35 cellular contexts compared by ENCODE assay signal in genomic region chr20:42364446-42364845, GRCh38.
"Had no signal": no experiment of that assay in that cellular context is flagged by ENCODE, and none has a peak within 500 bp of the region (broad histone marks: within the 10 kb centered on the region; RNA-seq: fewer than 3 reads in every experiment).

No MANE protein-coding gene starts in this region.

- H3K9me3 Mint-ChIP-seq: activated naive CD4-positive, alpha-beta T cell treated with anti-CD3 and anti-CD28 coated beads for 36 hours; activated naive CD8-positive, alpha-beta T cell treated with anti-CD3 and anti-CD28 coated beads for 36 hours; activated naive CD8-positive, alpha-beta T cell treated with anti-CD3 and anti-CD28 coated beads, Interleukin-2, amount 10 ng/mL, durations not matched to agents 7 days and 5 days; activated naive CD8-positive, alpha-beta T cell treated with anti-CD3 and anti-CD28 coated beads, Interleukin-2, amount 50 U/mL, for 24 hours; activated T-cell treated with anti-CD3 and anti-CD28 coated beads, Interleukin-2, amount 50 U/mL, for 4 hours had no signal

- ATAC-seq: activated naive CD4-positive, alpha-beta T cell treated with anti-CD3 and anti-CD28 coated beads, Interleukin-2, amount 50 U/mL, for 72 hours; activated naive CD8-positive, alpha-beta T cell treated with anti-CD3 and anti-CD28 coated beads, Interleukin-2, amount 50 U/mL, for 24 hours; activated T-cell treated with anti-CD3 and anti-CD28 coated beads, Interleukin-2, amount 50 U/mL, for 4 hours; activated T-cell treated with anti-CD3 and anti-CD28 coated beads, Interleukin-2, amount 50 U/mL, for 72 hours; activated T-helper 17 cell treated with anti-CD3 and anti-CD28 coated beads, Interleukin-2, amount 50 U/mL, for 72 hours; body of pancreas had no signal

- H3K4me3 Mint-ChIP-seq: activated naive CD4-positive, alpha-beta T cell treated with anti-CD3 and anti-CD28 coated beads for 36 hours; activated naive CD4-positive, alpha-beta T cell treated with anti-CD3 and anti-CD28 coated beads, Interleukin-2, amount 10 ng/mL, durations not matched to agents 7 days and 5 days; activated naive CD4-positive, alpha-beta T cell treated with anti-CD3 and anti-CD28 coated beads, Interleukin-2, amount 50 U/mL, for 24 hours; activated naive CD8-positive, alpha-beta T cell; activated naive CD8-positive, alpha-beta T cell treated with anti-CD3 and anti-CD28 coated beads for 36 hours; activated naive CD8-positive, alpha-beta T cell treated with anti-CD3 and anti-CD28 coated beads, Interleukin-2, amount 10 ng/mL, durations not matched to agents 7 days and 5 days; activated naive CD8-positive, alpha-beta T cell treated with anti-CD3 and anti-CD28 coated beads, Interleukin-2, amount 50 U/mL, for 24 hours; activated T-cell treated with anti-CD3 and anti-CD28 coated beads, Interleukin-2, amount 50 U/mL, for 24 hours; activated T-cell treated with anti-CD3 and anti-CD28 coated beads, Interleukin-2, amount 50 U/mL, for 4 hours; activated T-cell treated with anti-CD3 and anti-CD28 coated beads, Interleukin-2, amount 50 U/mL, for 72 hours; activated T-helper 1 cell treated with anti-CD3 and anti-CD28 coated beads, Interleukin-12 subunit alpha, Interleukin-12 subunit beta, Interleukin-2, Interleukin-4 antibody, amounts not matched to agents 30 ng/mL and 10 ng/mL and 1 ng/mL, durations not matched to agents 14 hours and 24 hours and 36 hours; activated T-helper 17 cell treated with anti-CD3 and anti-CD28 coated beads, Interleukin-2, amount 50 U/mL, for 72 hours; brain; central memory CD8-positive, alpha-beta T cell had no signal

- DNase-seq: activated effector memory CD4-positive, alpha-beta T cell treated with anti-CD3 and anti-CD28 coated beads, Interleukin-2, amount 50 U/mL, for 16 hours; activated effector memory CD4-positive, alpha-beta T cell treated with Interleukin-2 at 50 U/mL for 16 hours; activated gamma-delta T cell; activated gamma-delta T cell treated with Interleukin-2 at 50 U/mL for 16 hours; activated naive CD4-positive, alpha-beta T cell; activated naive CD4-positive, alpha-beta T cell treated with anti-CD3 and anti-CD28 coated beads for 36 hours; activated naive CD4-positive, alpha-beta T cell treated with anti-CD3 and anti-CD28 coated beads, Interleukin-2, amount 10 ng/mL, durations not matched to agents 7 days and 5 days; activated naive CD4-positive, alpha-beta T cell treated with anti-CD3 and anti-CD28 coated beads, Interleukin-2, amount 50 U/mL, for 16 hours; activated naive CD4-positive, alpha-beta T cell treated with Interleukin-2 at 50 U/mL for 16 hours; activated naive CD8-positive, alpha-beta T cell treated with anti-CD3 and anti-CD28 coated beads for 36 hours; activated naive CD8-positive, alpha-beta T cell treated with anti-CD3 and anti-CD28 coated beads, Interleukin-2, amount 10 ng/mL, durations not matched to agents 7 days and 5 days; activated naive CD8-positive, alpha-beta T cell treated with anti-CD3 and anti-CD28 coated beads, Interleukin-2, amount 50 U/mL, for 24 hours; activated T-cell treated with anti-CD3 and anti-CD28 coated beads, Interleukin-2, amount 50 U/mL, for 1 hour; activated T-cell treated with anti-CD3 and anti-CD28 coated beads, Interleukin-2, amount 50 U/mL, for 24 hours; activated T-cell treated with anti-CD3 and anti-CD28 coated beads, Interleukin-2, amount 50 U/mL, for 4 hours; activated T-cell treated with anti-CD3 and anti-CD28 coated beads, Interleukin-2, amount 50 U/mL, for 48 hours; activated T-cell treated with anti-CD3 and anti-CD28 coated beads, Interleukin-2, amount 50 U/mL, for 72 hours; adrenal gland; amniotic stem cell; amygdala; anterior cingulate cortex; aorta; body of pancreas; brain microvascular endothelial cell; caudate nucleus; central memory CD4-positive, alpha-beta T cell; cerebellar nuclear complex had no signal

- H3K36me3 Mint-ChIP-seq: activated naive CD4-positive, alpha-beta T cell treated with anti-CD3 and anti-CD28 coated beads, Interleukin-2, amount 10 ng/mL, durations not matched to agents 7 days and 5 days; activated naive CD4-positive, alpha-beta T cell treated with anti-CD3 and anti-CD28 coated beads, Interleukin-2, amount 50 U/mL, for 24 hours; activated naive CD4-positive, alpha-beta T cell treated with anti-CD3 and anti-CD28 coated beads, Interleukin-2, amount 50 U/mL, for 72 hours; activated naive CD8-positive, alpha-beta T cell; activated naive CD8-positive, alpha-beta T cell treated with anti-CD3 and anti-CD28 coated beads for 36 hours; activated naive CD8-positive, alpha-beta T cell treated with anti-CD3 and anti-CD28 coated beads, Interleukin-2, amount 10 ng/mL, durations not matched to agents 7 days and 5 days; brain had no signal

- H3K27me3 Mint-ChIP-seq: activated naive CD4-positive, alpha-beta T cell treated with anti-CD3 and anti-CD28 coated beads, Interleukin-2, amount 10 ng/mL, durations not matched to agents 7 days and 5 days; activated naive CD8-positive, alpha-beta T cell; activated naive CD8-positive, alpha-beta T cell treated with anti-CD3 and anti-CD28 coated beads for 36 hours; activated naive CD8-positive, alpha-beta T cell treated with anti-CD3 and anti-CD28 coated beads, Interleukin-2, amount 10 ng/mL, durations not matched to agents 7 days and 5 days; activated T-cell treated with anti-CD3 and anti-CD28 coated beads, Interleukin-2, amount 50 U/mL, for 24 hours; central memory CD8-positive, alpha-beta T cell had no signal

- H3K27ac Mint-ChIP-seq: activated naive CD4-positive, alpha-beta T cell treated with anti-CD3 and anti-CD28 coated beads for 36 hours; activated naive CD4-positive, alpha-beta T cell treated with anti-CD3 and anti-CD28 coated beads, Interleukin-2, amount 10 ng/mL, durations not matched to agents 7 days and 5 days; activated naive CD4-positive, alpha-beta T cell treated with anti-CD3 and anti-CD28 coated beads, Interleukin-2, amount 50 U/mL, for 24 hours; activated naive CD4-positive, alpha-beta T cell treated with anti-CD3 and anti-CD28 coated beads, Interleukin-2, amount 50 U/mL, for 72 hours; activated naive CD8-positive, alpha-beta T cell; activated naive CD8-positive, alpha-beta T cell treated with anti-CD3 and anti-CD28 coated beads for 36 hours; activated naive CD8-positive, alpha-beta T cell treated with anti-CD3 and anti-CD28 coated beads, Interleukin-2, amount 10 ng/mL, durations not matched to agents 7 days and 5 days; activated naive CD8-positive, alpha-beta T cell treated with anti-CD3 and anti-CD28 coated beads, Interleukin-2, amount 50 U/mL, for 24 hours; activated T-cell treated with anti-CD3 and anti-CD28 coated beads, Interleukin-2, amount 50 U/mL, for 24 hours; activated T-cell treated with anti-CD3 and anti-CD28 coated beads, Interleukin-2, amount 50 U/mL, for 72 hours; activated T-helper 1 cell treated with anti-CD3 and anti-CD28 coated beads, Interleukin-12 subunit alpha, Interleukin-12 subunit beta, Interleukin-2, Interleukin-4 antibody, amounts not matched to agents 30 ng/mL and 10 ng/mL and 1 ng/mL, durations not matched to agents 14 hours and 24 hours and 36 hours; activated T-helper 17 cell treated with anti-CD3 and anti-CD28 coated beads, Interleukin-2, amount 50 U/mL, for 72 hours; activated T-helper 2 cell treated with anti-CD3 and anti-CD28 coated beads, Interferon-gamma antibody, Interleukin-2, Interleukin-4, amounts not matched to agents 10 μg/mL and 5 μg/mL and 100 μg/mL, durations not matched to agents 14 hours and 24 hours and 36 hours; brain had no signal

- H3K4me1 Mint-ChIP-seq: activated naive CD4-positive, alpha-beta T cell treated with anti-CD3 and anti-CD28 coated beads, Interleukin-2, amount 10 ng/mL, durations not matched to agents 7 days and 5 days; activated naive CD4-positive, alpha-beta T cell treated with anti-CD3 and anti-CD28 coated beads, Interleukin-2, amount 50 U/mL, for 24 hours; activated naive CD8-positive, alpha-beta T cell treated with anti-CD3 and anti-CD28 coated beads for 36 hours; activated naive CD8-positive, alpha-beta T cell treated with anti-CD3 and anti-CD28 coated beads, Interleukin-2, amount 10 ng/mL, durations not matched to agents 7 days and 5 days; activated naive CD8-positive, alpha-beta T cell treated with anti-CD3 and anti-CD28 coated beads, Interleukin-2, amount 50 U/mL, for 24 hours; activated T-helper 17 cell treated with anti-CD3 and anti-CD28 coated beads, Interleukin-2, amount 50 U/mL, for 72 hours; central memory CD8-positive, alpha-beta T cell had no signal
